In the genomic region with DNA sequence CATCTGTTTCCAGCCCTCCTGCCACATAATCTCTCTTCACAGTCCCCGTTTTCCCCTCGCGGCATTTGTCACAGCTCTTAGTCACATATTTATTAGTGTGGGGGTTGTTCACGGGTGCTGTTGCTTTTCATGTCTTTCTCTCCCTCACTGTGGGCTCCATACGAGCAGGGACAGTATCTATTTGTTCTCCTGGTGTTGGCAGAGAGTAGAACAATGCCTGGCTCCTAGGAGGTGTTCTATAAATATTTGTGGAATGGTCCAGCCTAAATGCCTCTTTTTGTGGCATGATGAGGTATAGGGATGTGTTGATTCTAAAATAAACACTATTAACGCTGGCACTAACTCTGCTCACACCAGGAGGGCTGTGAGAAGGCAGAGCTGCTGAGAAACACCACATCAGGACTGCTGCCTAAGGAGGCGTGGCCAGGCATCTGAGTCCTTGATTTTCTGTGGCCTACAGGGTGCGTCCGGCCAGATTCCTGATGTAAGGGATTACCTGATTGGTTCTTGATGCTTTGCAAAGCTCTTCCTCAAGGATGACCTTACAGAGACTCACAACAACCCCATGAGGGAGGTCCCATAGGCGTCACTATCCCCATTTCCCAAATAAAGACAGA, we compare ENCODE assay signal across 9 cellular contexts.
DNase-seq lines count a peak whose midpoint lies in the region; ATAC-seq and TF ChIP-seq lines count a peak whose summit lies in the region.
"Had no signal": no experiment of that assay in that cellular context is flagged by ENCODE, and none has a peak within 500 bp of the region (broad histone marks: within the 10 kb centered on the region; RNA-seq: fewer than 3 reads in every experiment).

No MANE protein-coding gene starts in this region.

- POLR2A ChIA-PET in A673 (lab: Charles Lee; ENCODE audit: low non-redundant PET), result no interaction called here

- peak; percentile 45 for DNase-seq in A673 (ENCODE audit: low spot score)
- DNase-seq in HT1080 (ENCODE audit: low read depth), result peak; percentile 34
- DNase-seq in SK-N-DZ (ENCODE audit: low spot score), result peak; percentile 11
- peak; percentile 81 for DNase-seq in iPS-NIHi7 (ENCODE audit: extremely low spot score)
- DNase-seq in central memory CD4-positive, alpha-beta T cell, result no peak
- no peak for DNase-seq in retina
- no peak for DNase-seq in HCEC 1CT

- H3K4me3 ChIP-seq in A673 (ENCODE audit: low read depth, low read length, poor library complexity, severe bottlenecking), result no peak overlapping the region
- H3K4me3 ChIP-seq: thyroid gland had no signal

- no TSS peak for BruUV-seq in A673 (replicated peaks; lab: Mats Ljungman, UMichigan)

- intact Hi-C loops in A673 (cut with micrococcal nuclease; ENCODE audit: unreplicated experiment), result loop anchor here (10.0 kb wide), 1 partner anchor 1233 kb away; no protein-coding TSS in a partner anchor

- no peak for TF ChIP-seq CTCF in A673 (conservative IDR thresholded peaks at IDR 0.05; ENCODE audit: low read depth, low read length)

- CTCF ChIA-PET in A673 (lab: Charles Lee), result no interaction called here

- H3K27me3 ChIP-seq in A673 (replicated peaks; ENCODE audit: insufficient read depth, low read depth, low read length, poor library complexity), result no peaks in the 10 kb centered on the region
- H3K27me3 ChIP-seq: thyroid gland had no signal

- no peaks in the 10 kb centered on the region for H3K9me3 ChIP-seq in A673 (ENCODE audit: low read depth, low read length, poor library complexity, severe bottlenecking)
- H3K9me3 ChIP-seq: thyroid gland had no signal

- no peaks in the 10 kb centered on the region for H3K36me3 ChIP-seq in A673 (ENCODE audit: insufficient read depth, low read length, poor library complexity, severe bottlenecking)
- H3K36me3 ChIP-seq: thyroid gland had no signal

- no peaks in the 10 kb centered on the region for H3K4me1 ChIP-seq in A673 (ENCODE audit: insufficient read depth, low read length, poor library complexity, severe bottlenecking)
- H3K4me1 ChIP-seq: thyroid gland had no signal

- ATAC-seq in GM21825 (IDR thresholded peaks at IDR 0.05; ENCODE audit: unreplicated experiment), result no peak

- H3K27ac ChIP-seq in A673 (ENCODE audit: low read depth, low read length, poor library complexity, severe bottlenecking), result no peak overlapping the region
- H3K27ac ChIP-seq: thyroid gland had no signal

Comparison
In these comparisons a context has a peak if more than half of its experiments do, and no peak if none do; other contexts are left out.
1. DNase-seq: peak in A673 (single experiment), HT1080 (single experiment), SK-N-DZ (single experiment) and iPS-NIHi7 (single experiment); none in central memory CD4-positive, alpha-beta T cell (single experiment), retina (single experiment) and HCEC 1CT (single experiment).